8 cellular contexts compared by ENCODE assay signal in the genomic region with DNA sequence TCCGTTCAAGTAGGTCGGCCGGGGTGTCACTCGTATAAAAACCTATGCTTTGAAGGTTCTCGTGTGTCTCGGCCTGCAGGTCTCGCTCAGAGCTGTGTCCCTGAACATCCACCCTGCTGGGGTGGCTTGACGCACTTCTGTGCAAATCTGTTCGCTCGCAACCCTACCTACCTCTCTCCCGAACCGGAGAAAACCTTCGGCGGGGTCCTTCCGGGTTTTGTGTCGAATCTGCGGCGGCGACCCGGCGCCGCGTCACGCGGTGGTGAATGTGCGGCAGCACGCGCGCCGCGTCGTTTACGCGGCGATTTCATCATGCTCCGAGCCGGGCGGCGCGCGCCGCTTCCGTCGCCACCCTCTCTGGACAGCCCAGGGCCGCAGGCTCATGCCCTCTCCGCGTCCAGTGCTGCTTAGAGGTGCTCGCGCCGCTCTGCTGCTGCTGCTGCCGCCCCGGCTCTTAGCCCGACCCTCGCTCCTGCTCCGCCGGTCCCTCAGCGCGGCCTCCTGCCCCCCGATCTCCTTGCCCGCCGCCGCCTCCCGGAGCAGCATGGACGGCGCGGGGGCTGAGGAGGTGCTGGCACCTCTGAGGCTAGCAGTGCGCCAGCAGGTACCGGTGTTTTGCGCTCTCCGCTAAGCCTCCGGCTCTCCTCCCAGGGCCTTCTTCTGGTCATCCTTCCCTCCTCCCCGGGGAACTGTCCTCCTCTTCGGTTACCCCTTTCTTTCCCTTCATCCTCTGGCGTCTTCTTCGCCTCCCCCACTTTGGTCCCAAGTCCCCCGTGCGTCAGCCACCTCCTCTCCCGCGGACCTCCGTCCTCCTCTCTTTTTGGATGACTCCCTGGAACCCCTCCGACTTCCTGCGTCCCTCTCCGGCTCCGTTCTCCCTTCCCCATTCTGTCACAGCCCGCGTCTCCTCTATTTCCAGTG. TPM values are rescaled to one million over a fixed set of nuclear protein-coding genes. Genes with fewer than 3 reads are reported as not detected.
A peak's percentile ranks its signal among the peaks of the same experiment; 100 is the strongest.
DNase-seq lines count a peak whose midpoint lies in the region; ATAC-seq, FAIRE-seq and TF ChIP-seq lines count a peak whose summit lies in the region.

GARS1 (plus strand) TSS at position 339 of the 921 bp plus-strand sequence; CDS start at position 383, 44 bp downstream.

- DNase-seq in DND-41 (peak; percentile 90), RCC 7860 (ENCODE audit: low spot score) (peak; percentile 76), esophagus muscularis mucosa (ENCODE audit: extremely low spot score) (peak; percentile 97), myocyte (ENCODE audit: low read depth) (peak; percentile 93)
- peak; percentile 89 to 93 for DNase-seq in activated T-cell treated with anti-CD3 and anti-CD28 coated beads, Interleukin-2, amount 50 U/mL, for 72 hours
- peak; percentile 79 to 86 for DNase-seq in stimulated activated CD8-positive, alpha-beta memory T cell treated with anti-CD3 and anti-CD28 coated beads, Interleukin-7, amount 100 ng/mL, for 4 hours (ENCODE audit: low read depth in 2 of 2)

- H3K9ac ChIP-seq in DND-41 (ENCODE audit: low read depth, low read length): peak within 1 kb of the TSS; percentile 96
- H3K9ac ChIP-seq in KMS-11: peak within 1 kb of the TSS; percentile 86

- H3K27me3 Mint-ChIP-seq in activated T-cell treated with anti-CD3 and anti-CD28 coated beads, Interleukin-2, amount 50 U/mL, for 72 hours (ENCODE audit: low read depth): no peaks in the 10 kb centered on the region

- H3K36me3 ChIP-seq in DND-41 (ENCODE audit: insufficient read depth, low read length): peaks cover 31% of the 10 kb centered on the region
- H3K36me3 ChIP-seq in KMS-11 (ENCODE audit: insufficient read depth): peaks cover 3% of the 10 kb centered on the region; the same call in 1 of the 2 replicates
- peaks cover 1 to 15% (median 11%) of the 10 kb centered on the region in 4 donors for H3K36me3 ChIP-seq in esophagus muscularis mucosa

- under 1% methylated on average over 44 of the region's 86 CpGs for WGBS in esophagus muscularis mucosa

- TF ChIP-seq POLR2A in esophagus muscularis mucosa (IDR thresholded peaks at IDR 0.05; ENCODE audit: low read depth): peak; percentile 72

- H4K20me1 ChIP-seq in DND-41 (ENCODE audit: insufficient read depth, low read length): peaks cover 42% of the 10 kb centered on the region
- H4K20me1 ChIP-seq in KMS-11 (ENCODE audit: insufficient read depth): peaks cover 11% of the 10 kb centered on the region

- TF ChIP-seq CTCF in DND-41 (IDR thresholded peaks at IDR 0.05; ENCODE audit: borderline replicate concordance, extremely low read depth, low read length, poor library complexity, severe bottlenecking) (no peak), KMS-11 (conservative IDR thresholded peaks at IDR 0.05; ENCODE audit: low read depth, low read length) (no peak), esophagus muscularis mucosa (IDR thresholded peaks at IDR 0.05) (no peak)

- H3K36me3 Mint-ChIP-seq in activated T-cell treated with anti-CD3 and anti-CD28 coated beads, Interleukin-2, amount 50 U/mL, for 72 hours (ENCODE audit: insufficient read depth in 2 of 2): peaks cover 20 to 38% of the 10 kb centered on the region in 2 donors

- H3K4me2 ChIP-seq in DND-41 (ENCODE audit: insufficient read depth, low read length) (peak within 1 kb of the TSS; percentile 95), KMS-11 (peak within 1 kb of the TSS; percentile 93)

- peak within 1 kb of the TSS; percentile 99 for H3K27ac Mint-ChIP-seq in activated T-cell treated with anti-CD3 and anti-CD28 coated beads, Interleukin-2, amount 50 U/mL, for 72 hours

- H3K4me1 ChIP-seq in DND-41 (ENCODE audit: insufficient read depth, low read length) (peaks cover 52% of the 10 kb centered on the region), KMS-11 (ENCODE audit: low read depth, poor library complexity, severe bottlenecking) (peaks cover 30% of the 10 kb centered on the region), esophagus muscularis mucosa (peaks cover 17 to 62% (median 35%) of the 10 kb centered on the region in 4 donors)

- H3K27me3 ChIP-seq in DND-41 (ENCODE audit: insufficient read depth, low read length, poor library complexity) (no peaks in the 10 kb centered on the region), KMS-11 (ENCODE audit: insufficient read depth, low read depth) (no peaks in the 10 kb centered on the region), esophagus muscularis mucosa (no peaks in the 10 kb centered on the region)

- H3K79me2 ChIP-seq in DND-41 (ENCODE audit: insufficient read depth, low read length) (peaks cover 92% of the 10 kb centered on the region), KMS-11 (ENCODE audit: insufficient read depth, low read depth) (peaks cover 83% of the 10 kb centered on the region)

- H2AFZ ChIP-seq in DND-41 (ENCODE audit: low read depth, low read length) (peak within 1 kb of the TSS; percentile 93), KMS-11 (ENCODE audit: low read depth) (peak within 1 kb of the TSS; percentile 92)

- H3K9me3 Mint-ChIP-seq in activated T-cell treated with anti-CD3 and anti-CD28 coated beads, Interleukin-2, amount 50 U/mL, for 72 hours: no peaks in the 10 kb centered on the region

- H3K4me3 ChIP-seq in DND-41 (ENCODE audit: low read depth in 1 of 2, low read length in 2 of 2) (peak within 1 kb of the TSS; percentile 70 to 79), KMS-11 (IDR thresholded peaks at IDR 0.05; ENCODE audit: insufficient read depth, low read depth, low read length) (peak within 1 kb of the TSS; percentile 57), esophagus muscularis mucosa (peak within 1 kb of the TSS; percentile 83 to 89 (median 88))

- peak; percentile 86 for ATAC-seq in DND-41 (ENCODE audit: insufficient read depth, low read depth)
- ATAC-seq in GM21786 (IDR thresholded peaks at IDR 0.05; ENCODE audit: unreplicated experiment): peak; percentile 81
- peak; percentile 95 to 97 for ATAC-seq in activated T-cell treated with anti-CD3 and anti-CD28 coated beads, Interleukin-2, amount 50 U/mL, for 72 hours (replicated peaks in 1 of 2)

- H3K27ac ChIP-seq in DND-41 (ENCODE audit: low read length) (peak within 1 kb of the TSS; percentile 95), KMS-11 (peak within 1 kb of the TSS; percentile 90), esophagus muscularis mucosa (replicated peaks in 1 of 4) (peak within 1 kb of the TSS; percentile 93 to 96 (median 94))

- H3K4me1 Mint-ChIP-seq in activated T-cell treated with anti-CD3 and anti-CD28 coated beads, Interleukin-2, amount 50 U/mL, for 72 hours (ENCODE audit: low read depth): peaks cover 63% of the 10 kb centered on the region

- intact Hi-C loops in esophagus muscularis mucosa (cut with DNase I): loop anchor here (5.0 kb wide), 1 partner anchor 148 kb away; no protein-coding TSS in a partner anchor

- H3K4me3 Mint-ChIP-seq in activated T-cell treated with anti-CD3 and anti-CD28 coated beads, Interleukin-2, amount 50 U/mL, for 72 hours: peak within 1 kb of the TSS; percentile 95 to 97

- TF ChIP-seq EP300 in esophagus muscularis mucosa (IDR thresholded peaks at IDR 0.05): no peak

- no peak for FAIRE-seq in RCC 7860 (lab: Jason Lieb, UNC)

- H3K9me3 ChIP-seq in DND-41 (ENCODE audit: insufficient read depth, low read length, severe bottlenecking): no peaks in the 10 kb centered on the region
- H3K9me3 ChIP-seq in esophagus muscularis mucosa: no peaks in the 10 kb centered on the region

RNA-seq across cellular contexts. Expression of gene GARS1, which starts in this region (rescaled TPM):
- 100 to 1,000 TPM; 526 to 609 TPM for total RNA-seq in activated T-cell treated with anti-CD3 and anti-CD28 coated beads, Interleukin-2, amount 50 U/mL, for 72 hours
- total RNA-seq in esophagus muscularis mucosa: 10 to 100 TPM; 43.6 to 71.0 (median 63.0) TPM
- 102 and 140 TPM in 2 replicates for total RNA-seq in myocyte
- polyA plus RNA-seq in myocyte (2012): 420 TPM

Comparison
In these comparisons a context has a peak if more than half of its experiments do, and no peak if none do; other contexts are left out.
1. Peak in every context shown above with its lines: DNase-seq, ATAC-seq, H3K4me3 ChIP-seq and H3K27ac ChIP-seq.